29 cellular contexts compared by ENCODE assay signal in the genomic region with DNA sequence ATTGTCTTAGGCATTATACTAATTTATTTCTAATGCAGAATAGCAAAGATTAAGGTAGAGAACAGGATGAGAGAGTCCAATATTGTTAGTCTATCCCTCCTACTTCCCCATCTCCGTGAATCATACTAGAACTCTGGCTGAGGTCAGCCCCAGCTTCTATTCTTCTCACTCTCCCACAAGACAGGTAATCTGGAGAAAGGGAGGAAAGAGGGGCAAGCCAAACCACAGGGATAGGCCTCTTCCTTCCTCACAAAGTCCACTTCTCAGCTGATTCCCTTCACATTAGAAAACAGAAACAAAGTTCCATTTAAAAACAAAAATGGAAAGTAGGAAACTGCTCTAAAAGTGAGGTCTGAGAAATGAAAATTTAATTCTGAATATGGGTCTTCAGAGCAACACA.
A peak's percentile ranks its signal among the peaks of the same experiment; 100 is the strongest.
DNase-seq lines count a peak whose midpoint lies in the region; ATAC-seq and TF ChIP-seq lines count a peak whose summit lies in the region.
"Had no signal": no experiment of that assay in that cellular context is flagged by ENCODE, and none has a peak within 500 bp of the region (broad histone marks: within the 10 kb centered on the region; RNA-seq: fewer than 3 reads in every experiment).

No MANE protein-coding gene starts in this region.

- no peaks in the 10 kb centered on the region; the same call in 1 of the 2 replicates for H3K9me3 ChIP-seq in PC-9 (ENCODE audit: insufficient read depth, low read depth)
- H3K9me3 ChIP-seq: BLaER1, neutrophil, sigmoid colon, stomach, thyroid gland, vagina had no signal

- H3K27me3 ChIP-seq in PC-9 (ENCODE audit: insufficient read depth, low read depth) = no peaks in the 10 kb centered on the region
- H3K27me3 ChIP-seq: BLaER1, neutrophil, sigmoid colon, stomach, thyroid gland, vagina had no signal

- CTCF ChIA-PET in PC-9 (lab: Charles Lee) = no interaction called here

- intact Hi-C loops in PC-9 (cut with micrococcal nuclease; ENCODE audit: unreplicated experiment) = loop anchor here (2.0 kb wide), 1 partner anchor 51 kb away; no protein-coding TSS in a partner anchor
- intact Hi-C loops in sciatic nerve (cut with DNase I) = no loop called here

- TF ChIP-seq CTCF in PC-9 (conservative IDR thresholded peaks at IDR 0.05) (no peak), epithelial cell of esophagus (IDR thresholded peaks at IDR 0.05; ENCODE audit: insufficient read depth, low read depth, low read length, missing control alignments) (no peak)

- peak overlapping the region; percentile 92 for H3K27ac ChIP-seq in PC-9
- H3K27ac ChIP-seq: BLaER1, neutrophil, sigmoid colon, stomach, thyroid gland, vagina had no signal

- H2AFZ ChIP-seq in PC-9 = 0 out of 2 replicates have a peak overlapping the region, but pooled peaks have one; percentile 45

- BruUV-seq in PC-9 (replicated peaks; lab: Mats Ljungman, UMichigan) = no TSS peak

- ATAC-seq in sciatic nerve = no peak
- ATAC-seq: activated CD8-positive, alpha-beta T cell treated with anti-CD3 and anti-CD28 coated beads for 36 hours; naive thymus-derived CD4-positive, alpha-beta T cell; SK-N-SH treated with all-trans-retinoic acid at 6 μM for 48 hours had no signal

- no peaks in the 10 kb centered on the region for H3K79me2 ChIP-seq in PC-9 (ENCODE audit: low read depth)

- peaks cover 25% of the 10 kb centered on the region for H3F3A ChIP-seq in PC-9 (ENCODE audit: insufficient read depth, low read depth)

- H3K4me2 ChIP-seq in PC-9 = peak overlapping the region; percentile 12; the same call in 1 of the 2 replicates
- H3K4me2 ChIP-seq: BLaER1 had no signal

- peaks cover 46% of the 10 kb centered on the region for H3K4me1 ChIP-seq in PC-9 (replicated peaks; ENCODE audit: insufficient read depth)
- H3K4me1 ChIP-seq: BLaER1, sigmoid colon, vagina had no signal

- POLR2A ChIA-PET in PC-9 (lab: Charles Lee; ENCODE audit: unreplicated experiment) = no interaction called here

- no peaks in the 10 kb centered on the region for H3K9me2 ChIP-seq in PC-9 (ENCODE audit: insufficient read depth)

- H4K20me1 ChIP-seq in PC-9 (ENCODE audit: insufficient read depth) = no peaks in the 10 kb centered on the region
- H4K20me1 ChIP-seq: BLaER1 had no signal

- no peak overlapping the region for H3K4me3 ChIP-seq in PC-9
- no peak overlapping the region for H3K4me3 ChIP-seq in epithelial cell of esophagus (ENCODE audit: low read length)
- H3K4me3 ChIP-seq: BLaER1, sigmoid colon, stomach, thyroid gland, vagina had no signal

- DNase-seq in HPDE6-E6E7 (ENCODE audit: extremely low spot score) = peak; percentile 15
- DNase-seq in PC-9 = peak in 1 of 2 experiments; percentile 21
- peak; percentile 50 for DNase-seq in epithelial cell of esophagus (ENCODE audit: low read depth)
- peak; percentile 82 for DNase-seq in renal cortical epithelial cell (ENCODE audit: low read depth)
- no peak for DNase-seq in DMS79 treated with DMSO at 0.1 percent for 48 hours (lab: John Stamatoyannopoulos, UW)
- no peak for DNase-seq in sciatic nerve (ENCODE audit: low spot score)
- no peak for DNase-seq in NCI-H1436 treated with DMSO at 0.1 percent for 48 hours (lab: John Stamatoyannopoulos, UW)
- DNase-seq: activated CD8-positive, alpha-beta memory T cell treated with anti-CD3 and anti-CD28 coated beads, Interleukin-2, amount 50 U/mL, for 48 hours; activated CD8-positive, alpha-beta T cell treated with anti-CD3 and anti-CD28 coated beads for 36 hours; activated naive CD4-positive, alpha-beta T cell treated with anti-CD3 and anti-CD28 coated beads, Interleukin-2, amount 10 ng/mL, durations not matched to agents 7 days and 5 days; effector CD8-positive, alpha-beta T cell; GOT3; head of caudate nucleus; KG1; kidney; naive thymus-derived CD4-positive, alpha-beta T cell; NCI-H1417; NCI-H2081; NCI-H345; NCI-H69; Right ventricle myocardium superior; sigmoid colon; stimulated activated CD4-positive, alpha-beta T cell treated with anti-CD3 and anti-CD28 coated beads, Interleukin-4, amount 100 ng/mL, for 1 hour; stomach; thyroid gland had no signal

- H3K36me3 ChIP-seq in PC-9 (ENCODE audit: low read depth) = no peaks in the 10 kb centered on the region
- H3K36me3 ChIP-seq: BLaER1, neutrophil, sigmoid colon, stomach, thyroid gland, vagina had no signal

Comparison
In these comparisons a context has a peak if more than half of its experiments do, and no peak if none do; other contexts are left out.
1. DNase-seq: peak in HPDE6-E6E7 (single experiment), epithelial cell of esophagus (single experiment) and renal cortical epithelial cell (single experiment); none in DMS79 treated with DMSO at 0.1 percent for 48 hours (single experiment), sciatic nerve (single experiment) and NCI-H1436 treated with DMSO at 0.1 percent for 48 hours (single experiment).